Comparison of ENCODE assay signal across 9 cellular contexts in the genomic region with DNA sequence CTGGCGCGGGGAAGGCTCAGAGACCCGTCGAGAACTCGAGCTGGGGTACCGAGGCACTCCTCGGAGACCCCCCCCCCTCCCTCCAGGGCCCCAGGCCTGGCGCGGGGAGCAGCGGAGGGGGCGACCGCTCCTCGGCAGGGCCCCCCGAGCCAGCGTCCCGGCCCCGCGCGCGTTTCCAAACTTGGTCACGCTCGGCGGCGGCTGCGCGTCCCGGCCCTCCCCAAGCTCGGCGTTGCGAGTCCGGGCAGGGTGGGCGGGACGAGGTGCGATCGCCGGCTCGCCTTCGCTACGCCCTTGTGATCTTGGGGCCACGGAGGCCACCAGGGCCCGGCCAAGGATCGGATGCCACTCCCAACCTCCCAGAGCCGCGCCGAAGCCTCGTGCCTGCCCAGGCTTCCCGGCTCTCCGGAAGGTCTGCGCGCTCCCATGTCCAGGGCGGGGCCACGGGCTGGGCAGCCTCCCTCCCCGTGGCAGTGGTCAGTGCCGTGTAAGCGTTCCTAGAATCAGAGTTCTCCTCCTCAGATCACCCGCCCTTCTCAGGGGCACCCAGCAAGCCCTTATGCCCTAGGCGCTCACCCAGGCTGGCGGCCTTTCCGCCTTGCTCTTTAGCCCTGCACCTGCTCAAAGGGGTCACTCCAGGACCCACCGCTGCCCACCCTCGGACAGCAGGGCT. TPM values are rescaled to one million over a fixed set of nuclear protein-coding genes. Genes with fewer than 3 reads are reported as not detected.
DNase-seq lines count a peak whose midpoint lies in the region; ATAC-seq, FAIRE-seq and TF ChIP-seq lines count a peak whose summit lies in the region.
"Had no signal": no experiment of that assay in that cellular context is flagged by ENCODE, and none has a peak within 500 bp of the region (broad histone marks: within the 10 kb centered on the region; RNA-seq: fewer than 3 reads in every experiment).

No MANE protein-coding gene starts in this region.

- H3K27me3 Mint-ChIP-seq in astrocyte (ENCODE audit: low read depth, unreplicated experiment) = no peaks in the 10 kb centered on the region

- peak overlapping the region; percentile 65 for H2AFZ ChIP-seq in astrocyte (ENCODE audit: low read depth, low read length)

- H3K36me3 ChIP-seq in astrocyte (ENCODE audit: insufficient read depth, low read length) (peaks cover 4% of the 10 kb centered on the region), iPS DF 6.9 (ENCODE audit: control insufficient read depth, insufficient read depth, low read length) (no peaks in the 10 kb centered on the region)

- H3K79me2 ChIP-seq in astrocyte (ENCODE audit: insufficient read depth, low read length) = no peaks in the 10 kb centered on the region

- H3K4me1 ChIP-seq in astrocyte (ENCODE audit: insufficient read depth, low read length) (peaks cover 20% of the 10 kb centered on the region), iPS DF 6.9 (ENCODE audit: control insufficient read depth, insufficient read depth, low read length) (peaks cover 7% of the 10 kb centered on the region; the same call in 1 of the 2 replicates)

- H3K9me3 ChIP-seq in astrocyte (ENCODE audit: insufficient read depth, low read depth, low read length) (no peaks in the 10 kb centered on the region), iPS DF 6.9 (ENCODE audit: control insufficient read depth, insufficient read depth, low read length) (no peaks in the 10 kb centered on the region)

- H3K4me3 Mint-ChIP-seq in astrocyte (ENCODE audit: unreplicated experiment) = no peak overlapping the region

- peak overlapping the region; percentile 87 for H3K4me2 ChIP-seq in astrocyte (ENCODE audit: low read length)

- no peaks in the 10 kb centered on the region for H3K27me3 ChIP-seq in astrocyte (ENCODE audit: insufficient read depth, low read length)
- peaks cover 2% of the 10 kb centered on the region; the same call in 1 of the 2 replicates for H3K27me3 ChIP-seq in iPS DF 6.9 (ENCODE audit: control insufficient read depth, insufficient read depth, low read length)

- H3K27ac Mint-ChIP-seq in astrocyte (ENCODE audit: unreplicated experiment) = no peak overlapping the region

- H3K27ac ChIP-seq in astrocyte (ENCODE audit: low read depth, low read length) = no peak overlapping the region
- H3K27ac ChIP-seq in iPS DF 6.9 (ENCODE audit: low read length) = no peak overlapping the region
- H3K27ac ChIP-seq: 22Rv1 had no signal

- FAIRE-seq in astrocyte (lab: Jason Lieb, UNC) = no peak

- peaks cover 22% of the 10 kb centered on the region for H3K36me3 Mint-ChIP-seq in astrocyte (ENCODE audit: low read depth, unreplicated experiment)

- no peak for TF ChIP-seq CTCF in astrocyte (IDR thresholded peaks at IDR 0.05; ENCODE audit: insufficient read depth, low read depth, low read length)

- peaks cover 32% of the 10 kb centered on the region for H3K4me1 Mint-ChIP-seq in astrocyte (ENCODE audit: low read depth, unreplicated experiment)

- no peaks in the 10 kb centered on the region for H3K9me3 Mint-ChIP-seq in astrocyte (ENCODE audit: unreplicated experiment)

- no CpG with 5 or more reads among the region's 61 CpGs for WGBS in iPS DF 6.9 (ENCODE audit: insufficient coverage, insufficient read length)

- H4K20me1 ChIP-seq in astrocyte (ENCODE audit: insufficient read depth, low read length) = no peaks in the 10 kb centered on the region

- peak overlapping the region; percentile 55 for H3K9ac ChIP-seq in astrocyte (ENCODE audit: low read length)

- DNase-seq in DMS 273 (lab: John Stamatoyannopoulos, UW; ENCODE audit: unreplicated experiment) (peak; percentile 52), DMS 273 treated with DMSO at 0.1 percent for 48 hours (lab: John Stamatoyannopoulos, UW) (no peak), astrocyte (ENCODE audit: low read depth) (no peak), iPS DF 6.9 (ENCODE audit: low read depth, low spot score) (no peak), skeletal muscle cell (ENCODE audit: low read depth) (no peak), SHP77 treated with DMSO at 0.1 percent for 48 hours (lab: John Stamatoyannopoulos, UW) (no peak)

- ATAC-seq in GM18868 (IDR thresholded peaks at IDR 0.05; ENCODE audit: unreplicated experiment) = no peak
- no peak for ATAC-seq in GM18498 (IDR thresholded peaks at IDR 0.05; ENCODE audit: unreplicated experiment)

- H3K4me3 ChIP-seq in astrocyte (ENCODE audit: insufficient read depth, low read depth, low read length) = peak overlapping the region; percentile 44
- H3K4me3 ChIP-seq in iPS DF 6.9 (ENCODE audit: low read length) = peak overlapping the region; percentile 35; the same call in 1 of the 2 replicates
- H3K4me3 ChIP-seq in skeletal muscle cell (ENCODE audit: low read depth, low read length) = peak overlapping the region; percentile 39

RNA-seq across cellular contexts. Expression of gene MRPS23, which starts 12.0 kb away (rescaled TPM):
- 56.9 and 61.3 TPM in 2 replicates for total RNA-seq in astrocyte
